In genomic region chr1:23838401-23838866, GRCh38 we compare ENCODE assay signal across 8 cellular contexts. TPM values are rescaled to one million over a fixed set of nuclear protein-coding genes. Genes with fewer than 3 reads are reported as not detected.
A peak's percentile ranks its signal among the peaks of the same experiment; 100 is the strongest.
DNase-seq lines count a peak whose midpoint lies in the region; ATAC-seq and TF ChIP-seq lines count a peak whose summit lies in the region.

No MANE protein-coding gene starts in this region.

- H3K27me3 ChIP-seq in endodermal cell (ENCODE audit: control insufficient read depth, insufficient read depth, low read length, poor library complexity, severe bottlenecking) (peaks cover 40% of the 10 kb centered on the region), mucosa of rectum (ENCODE audit: control insufficient read depth in 2 of 2, insufficient read depth in 2 of 2, low read length in 2 of 2) (no peaks in the 10 kb centered on the region)

- peak overlapping the region; percentile 67 for H3K4me3 ChIP-seq in endodermal cell (ENCODE audit: low read length)
- peak overlapping the region; percentile 54 to 71 for H3K4me3 ChIP-seq in mucosa of rectum (ENCODE audit: low read length in 2 of 2)

- H3K4me3 Mint-ChIP-seq in endodermal cell, result peak overlapping the region; percentile 54

- H3K27ac ChIP-seq in endodermal cell (ENCODE audit: low read depth, low read length) (no peak overlapping the region), mucosa of rectum (ENCODE audit: low read depth in 2 of 2, low read length in 2 of 2) (no peak overlapping the region)

- H3K9ac ChIP-seq in endodermal cell (ENCODE audit: extremely low read depth, low read length, poor library complexity, severe bottlenecking) (no peak overlapping the region), mucosa of rectum (ENCODE audit: low read depth in 1 of 2, low read length in 2 of 2) (peak overlapping the region; percentile 34 to 60)

- H3K4me1 ChIP-seq in endodermal cell (ENCODE audit: control insufficient read depth, insufficient read depth, low read length), result no peaks in the 10 kb centered on the region
- H3K4me1 ChIP-seq in mucosa of rectum (ENCODE audit: control insufficient read depth in 2 of 2, insufficient read depth in 2 of 2, low read length in 2 of 2), result peaks cover 5 to 7% of the 10 kb centered on the region in 2 donors

- ATAC-seq in HG02763 (IDR thresholded peaks at IDR 0.05; ENCODE audit: unreplicated experiment) (peak; percentile 53), HG03025 (IDR thresholded peaks at IDR 0.05; ENCODE audit: low FRiP score, unreplicated experiment) (no peak)

- DNase-seq in DMS 273 treated with DMSO at 0.1 percent for 48 hours (lab: John Stamatoyannopoulos, UW) (peak; percentile 45), NCI-H748 treated with DMSO at 0.1 percent for 48 hours (lab: John Stamatoyannopoulos, UW) (peak; percentile 7), endodermal cell (peak; percentile 83)
- DNase-seq in activated CD8-positive, alpha-beta memory T cell treated with anti-CD3 and anti-CD28 coated beads for 4 hours (ENCODE audit: low read depth in 2 of 2), result peak; percentile 52 to 63
- DNase-seq in stimulated activated CD8-positive, alpha-beta memory T cell treated with anti-CD3 and anti-CD28 coated beads, Interleukin-4, amount 100 ng/mL, for 4 hours (ENCODE audit: low read depth in 2 of 2, low spot score in 1 of 2), result peak; percentile 48 to 50

- H3K36me3 ChIP-seq in endodermal cell (ENCODE audit: control insufficient read depth, insufficient read depth, low read length) (no peaks in the 10 kb centered on the region), mucosa of rectum (ENCODE audit: control insufficient read depth in 2 of 2, insufficient read depth in 2 of 2, low read length in 2 of 2) (no peaks in the 10 kb centered on the region)

- H3K36me3 Mint-ChIP-seq in endodermal cell (ENCODE audit: low read depth), result no peaks in the 10 kb centered on the region

- no peaks in the 10 kb centered on the region for H3K9me3 Mint-ChIP-seq in endodermal cell

- H3K9me3 ChIP-seq in endodermal cell (ENCODE audit: control insufficient read depth, low read length) (no peaks in the 10 kb centered on the region), mucosa of rectum (ENCODE audit: control insufficient read depth in 2 of 2, low read length in 2 of 2) (no peaks in the 10 kb centered on the region)

- TF ChIP-seq CTCF in endodermal cell (conservative IDR thresholded peaks at IDR 0.05), result peak; percentile 15

- peaks cover 33% of the 10 kb centered on the region for H3K27me3 Mint-ChIP-seq in endodermal cell (ENCODE audit: insufficient read depth)

- H3K4me1 Mint-ChIP-seq in endodermal cell, result peaks cover 7% of the 10 kb centered on the region

- no peak overlapping the region for H3K27ac Mint-ChIP-seq in endodermal cell

- WGBS in endodermal cell (ENCODE audit: insufficient coverage in 1 of 2, insufficient read length in 1 of 2), 2 experiments, result 7% methylated on average over 18 of the region's 21 CpGs; no CpG with 5 or more reads in 1 of the 2 experiments

RNA-seq across cellular contexts. Expression of gene HMGCL, which starts 13.2 kb away (rescaled TPM):
- 10 to 100 TPM; 24.0 to 41.7 TPM for total RNA-seq in endodermal cell
- 20.7 TPM for polyA plus RNA-seq in endodermal cell (2013, experiment 1 of 2)
- polyA plus RNA-seq in endodermal cell (2013, experiment 2 of 2), result 20.7 TPM

RNA-seq across cellular contexts. Expression of gene FUCA1, which starts 29.7 kb away (rescaled TPM):
- total RNA-seq in endodermal cell, result 10 to 100 TPM in 1 of 2 donors, 1 to 10 TPM in 1; 9.7 to 14.0 TPM
- 4.7 TPM for polyA plus RNA-seq in endodermal cell (2013, experiment 1 of 2)
- 4.4 TPM for polyA plus RNA-seq in endodermal cell (2013, experiment 2 of 2)

RNA-seq across cellular contexts. Expression of gene GALE, which starts 37.9 kb away (rescaled TPM):
- total RNA-seq in endodermal cell, result 10 to 100 TPM; 60.4 to 66.0 TPM
- 36.2 TPM for polyA plus RNA-seq in endodermal cell (2013, experiment 1 of 2)
- 32.4 TPM for polyA plus RNA-seq in endodermal cell (2013, experiment 2 of 2)

RNA-seq across cellular contexts. Expression of gene LYPLA2, which starts 47.5 kb away (rescaled TPM):
- total RNA-seq in endodermal cell, result 100 to 1,000 TPM; 103 to 107 TPM
- 60.2 TPM for polyA plus RNA-seq in endodermal cell (2013, experiment 1 of 2)
- polyA plus RNA-seq in endodermal cell (2013, experiment 2 of 2), result 61.5 TPM

Comparison
In these comparisons a context has a peak if more than half of its experiments do, and no peak if none do; other contexts are left out.
1. DNase-seq: peak in every context shown above with its lines; median percentile 83 in endodermal cell; 58 in activated CD8-positive, alpha-beta memory T cell treated with anti-CD3 and anti-CD28 coated beads for 4 hours; 49 in stimulated activated CD8-positive, alpha-beta memory T cell treated with anti-CD3 and anti-CD28 coated beads, Interleukin-4, amount 100 ng/mL, for 4 hours; 45 in DMS 273 treated with DMSO at 0.1 percent for 48 hours; 7 in NCI-H748 treated with DMSO at 0.1 percent for 48 hours.